16 cellular contexts compared by ENCODE assay signal in the genomic region with DNA sequence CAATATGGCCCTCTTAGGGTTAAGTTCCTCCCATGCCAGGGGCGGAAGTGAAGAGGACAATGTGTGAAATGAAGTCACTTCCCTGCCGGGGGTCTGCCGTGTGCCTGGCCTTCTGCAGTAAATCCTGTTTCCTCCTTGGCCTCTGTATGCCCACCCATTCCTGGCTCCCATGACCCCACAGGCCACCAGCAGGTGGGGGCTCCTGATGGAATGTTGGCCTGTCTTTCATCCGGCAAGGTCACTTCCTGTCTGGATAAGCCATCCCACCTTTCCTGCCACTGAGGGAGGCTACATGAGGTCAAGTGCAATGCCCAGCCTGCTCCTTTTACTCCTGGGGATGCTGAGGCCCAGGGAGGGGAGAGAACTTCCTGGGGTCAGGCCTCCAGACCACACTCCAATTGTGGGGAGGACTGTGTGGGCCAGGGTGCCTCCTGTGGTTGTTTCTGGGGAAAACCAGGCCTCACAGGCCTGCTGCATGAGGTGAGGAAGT. TPM values are rescaled to one million over a fixed set of nuclear protein-coding genes. Genes with fewer than 3 reads are reported as not detected.
DNase-seq lines count a peak whose midpoint lies in the region; ATAC-seq and TF ChIP-seq lines count a peak whose summit lies in the region.
"Had no signal": no experiment of that assay in that cellular context is flagged by ENCODE, and none has a peak within 500 bp of the region (broad histone marks: within the 10 kb centered on the region; RNA-seq: fewer than 3 reads in every experiment).

No MANE protein-coding gene starts in this region.

- no peaks in the 10 kb centered on the region for H3K36me3 ChIP-seq in HUES6 (ENCODE audit: control insufficient read depth, insufficient read depth, low read length)
- no peaks in the 10 kb centered on the region for H3K36me3 ChIP-seq in left lung
- H3K36me3 ChIP-seq in gastrocnemius medialis = no peaks in the 10 kb centered on the region
- no peaks in the 10 kb centered on the region for H3K36me3 ChIP-seq in neural progenitor cell
- H3K36me3 ChIP-seq: breast epithelium had no signal

- peaks cover 2% of the 10 kb centered on the region for H3K27me3 Mint-ChIP-seq in neural progenitor cell (ENCODE audit: insufficient read depth, low read depth)

- no peaks in the 10 kb centered on the region for H3K9me3 ChIP-seq in HUES6 (ENCODE audit: control insufficient read depth, insufficient read depth, low read depth, low read length)
- no peaks in the 10 kb centered on the region for H3K9me3 ChIP-seq in left lung
- no peaks in the 10 kb centered on the region for H3K9me3 ChIP-seq in gastrocnemius medialis
- no peaks in the 10 kb centered on the region for H3K9me3 ChIP-seq in neural progenitor cell (ENCODE audit: low read depth)
- H3K9me3 ChIP-seq: breast epithelium had no signal

- in situ Hi-C loops in gastrocnemius medialis (cut with MboI; ENCODE audit: low sequenced_read_pairs in 4 of 4) = no loop called here

- H4K20me1 ChIP-seq in neural progenitor cell (ENCODE audit: low read depth) = no peaks in the 10 kb centered on the region

- no peak for TF ChIP-seq CTCF in left lung (IDR thresholded peaks at IDR 0.05)
- TF ChIP-seq CTCF in gastrocnemius medialis (IDR thresholded peaks at IDR 0.05 in 4 of 5, conservative IDR thresholded peaks at IDR 0.05 in 1 of 5) = no peak
- TF ChIP-seq CTCF in neural progenitor cell (IDR thresholded peaks at IDR 0.05) = no peak

- H3K9ac ChIP-seq in HUES6 (ENCODE audit: low read length) (peak overlapping the region; percentile 21), neural progenitor cell (no peak overlapping the region)
- H3K9ac ChIP-seq: GM23248 had no signal

- H3K4me1 ChIP-seq in HUES6 (ENCODE audit: control insufficient read depth, insufficient read depth, low read length) = peaks cover 23% of the 10 kb centered on the region; the same call in 1 of the 2 replicates
- peaks cover 3 to 33% of the 10 kb centered on the region in 2 donors for H3K4me1 ChIP-seq in left lung
- peaks cover 21 to 29% of the 10 kb centered on the region in 2 donors for H3K4me1 ChIP-seq in gastrocnemius medialis
- peaks cover 14% of the 10 kb centered on the region for H3K4me1 ChIP-seq in neural progenitor cell

- intact Hi-C loops in left lung (cut with DNase I) = no loop called here
- intact Hi-C loops in gastrocnemius medialis (cut with DNase I; ENCODE audit: low total_unique reads) = no loop called here

- peaks cover 34% of the 10 kb centered on the region for H3K4me1 Mint-ChIP-seq in neural progenitor cell

- TF ChIP-seq POLR2A in gastrocnemius medialis (IDR thresholded peaks at IDR 0.05) = no peak

- H3K27ac ChIP-seq in HUES6 (ENCODE audit: low read depth, low read length) (no peak overlapping the region), left lung (peak overlapping the region in 1 of 2 donors; percentile 34), gastrocnemius medialis (peak overlapping the region in 3 of 4 donors; percentile 22 to 67 (median 61)), neural progenitor cell (no peak overlapping the region)
- H3K27ac ChIP-seq: GM23248 had no signal

- DNase-seq in dermis microvascular lymphatic vessel endothelial cell (ENCODE audit: low read depth in 2 of 2) (peak; percentile 90 to 98), left lung (no peak), gastrocnemius medialis (no peak), NCI-H2171 treated with DMSO at 0.1 percent for 48 hours (lab: John Stamatoyannopoulos, UW) (no peak), anterior cingulate cortex (lab: John Stamatoyannopoulos, UW) (no peak), SHP77 (lab: John Stamatoyannopoulos, UW) (no peak), neural progenitor cell (ENCODE audit: low spot score) (no peak)
- DNase-seq: activated naive CD4-positive, alpha-beta T cell treated with anti-CD3 and anti-CD28 coated beads for 36 hours; GM23248; NCI-H1105; NCI-H2227 treated with DMSO at 0.1 percent for 48 hours; nephron progenitor cell had no signal

- H3K4me3 ChIP-seq in HUES6 (ENCODE audit: low read depth, low read length) = no peak overlapping the region
- no peak overlapping the region for H3K4me3 ChIP-seq in left lung
- no peak overlapping the region for H3K4me3 ChIP-seq in gastrocnemius medialis
- no peak overlapping the region for H3K4me3 ChIP-seq in neural progenitor cell
- H3K4me3 ChIP-seq: breast epithelium, GM23248 had no signal

- peaks cover 10% of the 10 kb centered on the region for H3F3A ChIP-seq in neural progenitor cell (ENCODE audit: low read depth)

- no peaks in the 10 kb centered on the region for H3K36me3 Mint-ChIP-seq in neural progenitor cell
- H3K36me3 Mint-ChIP-seq: stimulated activated effector memory CD8-positive, alpha-beta T cell treated with anti-CD3 and anti-CD28 coated beads, Interleukin-12 subunit alpha, Interleukin-12 subunit beta, amount 100 ng/mL, for 72 hours had no signal

- ATAC-seq in left lung (peak; percentile 55), gastrocnemius medialis (peak; percentile 49 to 61)
- ATAC-seq: activated CD4-positive, CD25-positive, alpha-beta regulatory T cell treated with anti-CD3 and anti-CD28 coated beads, Interleukin-2, amount 50 U/mL, for 24 hours had no signal

- H2AFZ ChIP-seq in neural progenitor cell (replicated peaks) = no peak overlapping the region
- H2AFZ ChIP-seq: GM23248 had no signal

- H3K4me3 Mint-ChIP-seq in neural progenitor cell = no peak overlapping the region
- H3K4me3 Mint-ChIP-seq: activated naive CD4-positive, alpha-beta T cell treated with anti-CD3 and anti-CD28 coated beads for 36 hours; nephron progenitor cell; stimulated activated effector memory CD8-positive, alpha-beta T cell treated with anti-CD3 and anti-CD28 coated beads, Interleukin-12 subunit alpha, Interleukin-12 subunit beta, amount 100 ng/mL, for 72 hours had no signal

- no peaks in the 10 kb centered on the region for H3K9me3 Mint-ChIP-seq in neural progenitor cell
- H3K9me3 Mint-ChIP-seq: activated naive CD4-positive, alpha-beta T cell treated with anti-CD3 and anti-CD28 coated beads for 36 hours; nephron progenitor cell; stimulated activated effector memory CD8-positive, alpha-beta T cell treated with anti-CD3 and anti-CD28 coated beads, Interleukin-12 subunit alpha, Interleukin-12 subunit beta, amount 100 ng/mL, for 72 hours had no signal

- H3K27ac Mint-ChIP-seq in neural progenitor cell = no peak overlapping the region
- H3K27ac Mint-ChIP-seq: activated naive CD4-positive, alpha-beta T cell treated with anti-CD3 and anti-CD28 coated beads for 36 hours; nephron progenitor cell; stimulated activated effector memory CD8-positive, alpha-beta T cell treated with anti-CD3 and anti-CD28 coated beads, Interleukin-12 subunit alpha, Interleukin-12 subunit beta, amount 100 ng/mL, for 72 hours had no signal

- no peak overlapping the region for H3K4me2 ChIP-seq in neural progenitor cell

- H3K79me2 ChIP-seq in neural progenitor cell (ENCODE audit: low read depth) = no peaks in the 10 kb centered on the region

- no peaks in the 10 kb centered on the region for H3K27me3 ChIP-seq in HUES6 (ENCODE audit: control insufficient read depth, insufficient read depth, low read length)
- no peaks in the 10 kb centered on the region for H3K27me3 ChIP-seq in left lung
- no peaks in the 10 kb centered on the region for H3K27me3 ChIP-seq in gastrocnemius medialis
- no peaks in the 10 kb centered on the region for H3K27me3 ChIP-seq in neural progenitor cell
- H3K27me3 ChIP-seq: breast epithelium had no signal

RNA-seq across cellular contexts. Expression of a gene that starts 22.3 kb away (rescaled TPM):
- total RNA-seq in dermis microvascular lymphatic vessel endothelial cell (177 and 179 TPM in 2 replicates), left lung (10 to 100 TPM; 10.1 to 10.8 TPM), gastrocnemius medialis (1 to 10 TPM; 1.4 to 4.1 (median 2.3) TPM), neural progenitor cell (ENCODE audit: low replicate concordance) (9.6 and 20.4 TPM in 2 replicates)
- total RNA-seq: GM23248 had no signal

RNA-seq across cellular contexts. Expression of a gene that starts 59.4 kb away (rescaled TPM):
- total RNA-seq in dermis microvascular lymphatic vessel endothelial cell (not detected in 2 replicates), left lung (not detected), gastrocnemius medialis (not detected), neural progenitor cell (ENCODE audit: low replicate concordance) (not detected in 2 replicates)
- total RNA-seq: activated naive CD4-positive, alpha-beta T cell treated with anti-CD3 and anti-CD28 coated beads for 36 hours; breast epithelium; GM23248 had no signal

Comparison
In these comparisons a context has a peak if more than half of its experiments do, and no peak if none do; other contexts are left out.
1. H3K27ac ChIP-seq: peak in gastrocnemius medialis (3 of 4); none in HUES6 (single experiment) and neural progenitor cell (single experiment).
2. DNase-seq: peak in dermis microvascular lymphatic vessel endothelial cell (2 of 2); none in left lung (0 of 2), gastrocnemius medialis (0 of 2), NCI-H2171 treated with DMSO at 0.1 percent for 48 hours (single experiment), anterior cingulate cortex (0 of 58), SHP77 (0 of 2) and neural progenitor cell (single experiment).